ENCODE assay signal across 8 cellular contexts in genomic region chr17:47894498-47895253, GRCh38. TPM values are rescaled to one million over a fixed set of nuclear protein-coding genes. Genes with fewer than 3 reads are reported as not detected.
DNase-seq lines count a peak whose midpoint lies in the region; ATAC-seq and TF ChIP-seq lines count a peak whose summit lies in the region.

No MANE protein-coding gene starts in this region.

- H3K4me3 ChIP-seq in body of pancreas (peak overlapping the region; percentile 20 to 56), lower lobe of right lung (peak overlapping the region; percentile 83), transverse colon (peak overlapping the region; percentile 60 to 75 (median 66))

- no peak for TF ChIP-seq CTCF in body of pancreas (IDR thresholded peaks at IDR 0.05)
- no peak for TF ChIP-seq CTCF in lower lobe of right lung (IDR thresholded peaks at IDR 0.05)
- TF ChIP-seq CTCF in transverse colon (IDR thresholded peaks at IDR 0.05), result no peak

- no peak for TF ChIP-seq EP300 in transverse colon (IDR thresholded peaks at IDR 0.05; ENCODE audit: low read depth)

- intact Hi-C loops in body of pancreas (cut with DNase I), result loop anchor here (10.0 kb wide), 1 partner anchor 90 kb away; no protein-coding TSS in a partner anchor
- intact Hi-C loops in lower lobe of right lung (cut with DNase I), result loop anchor here (5.0 kb wide), 1 partner anchor 52 kb away; the partner anchor contains the start of gene SCRN2
- intact Hi-C loops in transverse colon (cut with DNase I; ENCODE audit: low total_unique reads), result no loop called here

- peaks cover 3% of the 10 kb centered on the region for H3K27me3 Mint-ChIP-seq in activated naive CD4-positive, alpha-beta T cell treated with anti-CD3 and anti-CD28 coated beads, Interleukin-2, amount 10 ng/mL, durations not matched to agents 7 days and 5 days

- peak overlapping the region; percentile 75 to 99 (median 85) for H3K27ac ChIP-seq in body of pancreas
- H3K27ac ChIP-seq in lower lobe of right lung, result peak overlapping the region; percentile 93
- peak overlapping the region; percentile 91 to 98 (median 93) for H3K27ac ChIP-seq in transverse colon

- CTCF ChIA-PET in activated naive CD4-positive, alpha-beta T cell treated with anti-CD3 and anti-CD28 coated beads, Interleukin-2, amount 10 ng/mL, durations not matched to agents 7 days and 5 days (lab: Charles Lee), result interaction anchor here (1.0 to 17.9 kb wide), 8 partner anchors 10 to 124 kb away, joined by 3 to 547 read pairs (median 4); partner anchors contain the start of genes CDK5RAP3, SCRN2 and SP6

- peaks cover 25% of the 10 kb centered on the region for H3K36me3 Mint-ChIP-seq in activated naive CD4-positive, alpha-beta T cell treated with anti-CD3 and anti-CD28 coated beads, Interleukin-2, amount 10 ng/mL, durations not matched to agents 7 days and 5 days

- H3K27ac Mint-ChIP-seq in activated naive CD4-positive, alpha-beta T cell treated with anti-CD3 and anti-CD28 coated beads, Interleukin-2, amount 10 ng/mL, durations not matched to agents 7 days and 5 days, result peak overlapping the region; percentile 98

- H3K27me3 ChIP-seq in body of pancreas (no peaks in the 10 kb centered on the region), lower lobe of right lung (ENCODE audit: low read depth) (no peaks in the 10 kb centered on the region), transverse colon (no peaks in the 10 kb centered on the region)

- H3K4me3 Mint-ChIP-seq in activated naive CD4-positive, alpha-beta T cell treated with anti-CD3 and anti-CD28 coated beads, Interleukin-2, amount 10 ng/mL, durations not matched to agents 7 days and 5 days, result peak overlapping the region; percentile 92

- H3K4me1 ChIP-seq in body of pancreas (peaks cover 17% of the 10 kb centered on the region), lower lobe of right lung (peaks cover 33% of the 10 kb centered on the region), transverse colon (peaks cover 5 to 27% (median 19%) of the 10 kb centered on the region in 4 donors)

- H3K4me1 Mint-ChIP-seq in activated naive CD4-positive, alpha-beta T cell treated with anti-CD3 and anti-CD28 coated beads, Interleukin-2, amount 10 ng/mL, durations not matched to agents 7 days and 5 days, result peaks cover 48% of the 10 kb centered on the region

- no peaks in the 10 kb centered on the region for H3K9me3 Mint-ChIP-seq in activated naive CD4-positive, alpha-beta T cell treated with anti-CD3 and anti-CD28 coated beads, Interleukin-2, amount 10 ng/mL, durations not matched to agents 7 days and 5 days

- no peak for DNase-seq in activated naive CD4-positive, alpha-beta T cell treated with anti-CD3 and anti-CD28 coated beads, Interleukin-2, amount 10 ng/mL, durations not matched to agents 7 days and 5 days
- DNase-seq in activated naive CD4-positive, alpha-beta T cell treated with anti-CD3 and anti-CD28 coated beads, Interleukin-2, amount 50 U/mL, for 16 hours, result no peak
- DNase-seq in body of pancreas, result no peak
- no peak for DNase-seq in lower lobe of right lung
- DNase-seq in transverse colon, result no peak
- no peak for DNase-seq in NOMO-1 treated with DMSO at 0.1 percent for 48 hours (lab: John Stamatoyannopoulos, UW; ENCODE audit: unreplicated experiment)
- no peak for DNase-seq in dedifferentiated amniotic fluid mesenchymal stem cell (ENCODE audit: extremely low spot score)

- in situ Hi-C loops in transverse colon (cut with MboI; ENCODE audit: low pct_ligation_motif_present in 1 of 4, low pct_unique_long_range_greater_than_20kb in 1 of 4, low sequenced_read_pairs in 3 of 4), result loop anchor here in 2 of 4 donors (5.0 kb wide), 1 partner anchor 52 kb away; the partner anchor contains the start of gene SCRN2 (in 2 of the 2)

- H3K36me3 ChIP-seq in body of pancreas (replicated peaks in 1 of 2; ENCODE audit: insufficient read depth in 1 of 2, low read depth in 2 of 2) (no peaks in the 10 kb centered on the region), lower lobe of right lung (peaks cover 6% of the 10 kb centered on the region), transverse colon (no peaks in the 10 kb centered on the region)

- WGBS in body of pancreas, 2 donors, result 22 to 26% methylated on average over 10 of the region's 10 CpGs
- WGBS in transverse colon (ENCODE audit: low coverage in 1 of 2), 2 donors, result 30 to 38% methylated on average over 9 to 10 of the region's 10 CpGs

- no peaks in the 10 kb centered on the region for H3K9me3 ChIP-seq in body of pancreas
- no peaks in the 10 kb centered on the region for H3K9me3 ChIP-seq in lower lobe of right lung
- no peaks in the 10 kb centered on the region for H3K9me3 ChIP-seq in transverse colon

- ATAC-seq in body of pancreas (no peak), lower lobe of right lung (no peak), GM18867 (IDR thresholded peaks at IDR 0.05; ENCODE audit: unreplicated experiment) (no peak)

- TF ChIP-seq POLR2A in body of pancreas (IDR thresholded peaks at IDR 0.05), result no peak
- TF ChIP-seq POLR2A in transverse colon (IDR thresholded peaks at IDR 0.05), result no peak

RNA-seq across cellular contexts. Expression of gene SP2, which starts 1.4 kb away (rescaled TPM):
- total RNA-seq in body of pancreas (1 to 10 TPM; 4.7 to 6.3 TPM), lower lobe of right lung (19.4 TPM), transverse colon (10 to 100 TPM in 3 of 4 donors, 1 to 10 TPM in 1; 8.3 to 22.1 (median 17.4) TPM)

RNA-seq across cellular contexts. Expression of gene SP6, which starts 43.7 kb away (rescaled TPM):
- under 1 TPM; 0.26 to 0.99 TPM for total RNA-seq in body of pancreas
- total RNA-seq in lower lobe of right lung, result 4.7 TPM
- total RNA-seq in transverse colon, result 1 to 10 TPM in 3 of 4 donors, under 1 TPM in 1; 0.40 to 5.9 (median 4.9) TPM

RNA-seq across cellular contexts. Expression of gene PNPO, which starts 46.7 kb away (rescaled TPM):
- 10 to 100 TPM; 27.8 to 55.4 TPM for total RNA-seq in body of pancreas
- total RNA-seq in lower lobe of right lung, result 29.2 TPM
- 10 to 100 TPM in 3 of 4 donors, 1 to 10 TPM in 1; 7.4 to 83.8 (median 31.6) TPM for total RNA-seq in transverse colon

RNA-seq across cellular contexts. Expression of gene SCRN2, which starts 53.6 kb away (rescaled TPM):
- total RNA-seq in body of pancreas (10 to 100 TPM; 37.2 to 45.7 TPM), lower lobe of right lung (30.9 TPM), transverse colon (100 to 1,000 TPM in 2 of 4 donors, 10 to 100 TPM in 2; 37.8 to 164 (median 89.7) TPM)
